11 cellular contexts compared by ENCODE assay signal in genomic region chr6:141017941-141018340, GRCh38.
"Had no signal": no experiment of that assay in that cellular context is flagged by ENCODE, and none has a peak within 500 bp of the region (broad histone marks: within the 10 kb centered on the region; RNA-seq: fewer than 3 reads in every experiment).

No MANE protein-coding gene starts in this region.

- H3K4me3 ChIP-seq: GM23338, K562 had no signal

- DNase-seq: H9, HFFc6, IMR-90, Kasumi-1, KG1 had no signal

- FAIRE-seq: H1, H54, HTR-8/SVneo, K562 had no signal

- ATAC-seq: GM23338, HCT116, K562 had no signal

- H3K4me2 ChIP-seq: GM23338 had no signal
